Comparison of ENCODE assay signal across 1 cellular context in the genomic region with DNA sequence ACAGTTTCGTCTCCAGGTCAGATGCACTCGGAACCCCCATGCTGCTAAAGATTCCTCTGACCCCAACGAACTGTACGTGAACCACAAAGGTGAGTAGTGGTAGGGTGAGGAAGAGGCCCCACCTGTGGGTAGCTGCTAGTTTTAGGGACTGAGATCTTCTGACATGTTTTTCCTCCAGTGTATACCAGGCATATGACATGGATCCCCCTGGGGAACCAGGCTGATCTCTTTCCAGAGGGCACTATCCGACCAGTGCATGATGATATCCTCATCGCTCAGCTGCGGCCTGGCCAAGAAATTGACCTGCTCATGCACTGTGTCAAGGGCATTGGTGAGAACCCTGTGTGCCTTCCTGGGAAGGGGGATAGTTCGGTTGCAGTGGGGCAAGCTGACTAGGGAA.
A peak's percentile ranks its signal among the peaks of the same experiment; 100 is the strongest.
TF ChIP-seq lines count a peak whose summit lies in the region.

No MANE protein-coding gene starts in this region.

TF ChIP-seq in HepG2, 621 proteins besides CTCF, POLR2A, EP300 and RAD21:
- peak; percentile 45; the same call in 1 of the 2 replicates for TF ChIP-seq SSRP1 (CRISPR knock-in tag; IDR thresholded peaks at IDR 0.05)
- TF ChIP-seq YEATS4 (CRISPR knock-in tag; IDR thresholded peaks at IDR 0.05; ENCODE audit: borderline replicate concordance): no peak
- no peak for TF ChIP-seq GATA4 (IDR thresholded peaks at IDR 0.05; ENCODE audit: borderline replicate concordance, low read depth)
- TF ChIP-seq ZC3H13 (CRISPR knock-in tag; IDR thresholded peaks at IDR 0.05): peak; percentile 36; the same call in 1 of the 2 replicates
- peak; percentile 90 for TF ChIP-seq RBM22 (optimal IDR thresholded peaks at IDR 0.05; ENCODE audit: low read length)
- TF ChIP-seq NONO (IDR thresholded peaks at IDR 0.05): no peak
- 0 out of 2 replicates have a peak, but pooled peaks have one; percentile 51 for TF ChIP-seq NONO (CRISPR knock-in tag; conservative IDR thresholded peaks at IDR 0.05)
- TF ChIP-seq POLR2G (IDR thresholded peaks at IDR 0.05; ENCODE audit: low read depth, low read length): 0 out of 2 replicates have a peak, but pooled peaks have one; percentile 30
